In the genomic region with DNA sequence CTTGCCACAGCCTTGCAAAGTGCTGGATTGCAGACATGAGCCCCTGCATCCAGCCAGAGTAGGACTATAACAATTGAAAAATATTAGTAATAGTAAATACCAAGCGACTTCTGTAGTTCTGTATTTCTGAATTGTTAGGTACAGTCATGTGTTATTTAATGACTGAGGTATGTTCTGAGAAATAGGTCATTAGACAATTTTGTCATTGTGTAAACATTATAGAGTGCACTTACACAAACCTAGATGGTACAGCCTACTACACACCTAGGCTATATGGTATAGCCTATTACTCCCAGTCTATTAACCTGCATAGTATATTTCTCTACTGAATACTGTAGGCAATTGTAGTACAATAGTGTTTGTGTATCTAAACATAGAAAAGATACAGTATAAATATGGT, we compare ENCODE assay signal across 20 cellular contexts.
DNase-seq lines count a peak whose midpoint lies in the region; FAIRE-seq and TF ChIP-seq lines count a peak whose summit lies in the region.
"Had no signal": no experiment of that assay in that cellular context is flagged by ENCODE, and none has a peak within 500 bp of the region (broad histone marks: within the 10 kb centered on the region; RNA-seq: fewer than 3 reads in every experiment).

No MANE protein-coding gene starts in this region.

- H3K4me1 ChIP-seq in HEK293 (ENCODE audit: control insufficient read depth, insufficient read depth, low read length) = no peaks in the 10 kb centered on the region
- H3K4me1 ChIP-seq in CD8-positive, alpha-beta memory T cell (ENCODE audit: insufficient read depth, low read length) = no peaks in the 10 kb centered on the region

- peaks cover 0 to 1% (median 0%) of the 10 kb centered on the region in 3 donors for H3K4me1 Mint-ChIP-seq in CD8-positive, alpha-beta memory T cell
- no peaks in the 10 kb centered on the region for H3K4me1 Mint-ChIP-seq in activated CD4-positive, alpha-beta T cell treated with anti-CD3 and anti-CD28 coated beads, Interleukin-2, amount 10 ng/mL, durations not matched to agents 24 days and 14 days
- H3K4me1 Mint-ChIP-seq: B cell had no signal

- peak; percentile 35 for DNase-seq in DMS53 (lab: John Stamatoyannopoulos, UW)
- DNase-seq in DMS53 treated with DMSO at 0.1 percent for 48 hours (lab: John Stamatoyannopoulos, UW; ENCODE audit: unreplicated experiment) = no peak
- peak; percentile 65 for DNase-seq in bronchial epithelial cell (ENCODE audit: low read depth)
- no peak for DNase-seq in CD8-positive, alpha-beta memory T cell
- DNase-seq in activated CD4-positive, alpha-beta T cell treated with anti-CD3 and anti-CD28 coated beads, Interleukin-2, amount 10 ng/mL, durations not matched to agents 24 days and 14 days = no peak
- DNase-seq: CD4-positive, CD25-positive, alpha-beta regulatory T cell; CD8-positive, alpha-beta T cell; DMS 273 treated with DMSO at 0.1 percent for 48 hours; GF-D8; H9; HFFc6 had no signal

- no peak overlapping the region for H3K4me3 ChIP-seq in HEK293 (ENCODE audit: low read depth, low read length)
- no peak overlapping the region for H3K4me3 ChIP-seq in bronchial epithelial cell (ENCODE audit: low read depth, low read length)
- no peak overlapping the region for H3K4me3 ChIP-seq in CD8-positive, alpha-beta memory T cell (ENCODE audit: low read length)
- H3K4me3 ChIP-seq: BLaER1, GM23338 had no signal

- H3K36me3 ChIP-seq in HEK293 (ENCODE audit: control insufficient read depth in 2 of 2, insufficient read depth in 1 of 2, low read length in 2 of 2) (peaks cover 0 to 6% of the 10 kb centered on the region in 2 experiments; a peak in 1 of 3 replicates), bronchial epithelial cell (ENCODE audit: control insufficient read depth, insufficient read depth, low read length) (no peaks in the 10 kb centered on the region)
- H3K36me3 ChIP-seq in CD8-positive, alpha-beta memory T cell (ENCODE audit: insufficient read depth, low read length) = no peaks in the 10 kb centered on the region

- H3K27ac Mint-ChIP-seq in CD8-positive, alpha-beta memory T cell = no peak overlapping the region
- no peak overlapping the region for H3K27ac Mint-ChIP-seq in activated CD4-positive, alpha-beta T cell treated with anti-CD3 and anti-CD28 coated beads, Interleukin-2, amount 10 ng/mL, durations not matched to agents 24 days and 14 days
- H3K27ac Mint-ChIP-seq: B cell; CD8-positive, alpha-beta T cell; GM23338; HFFc6 had no signal

- no peaks in the 10 kb centered on the region for H3K9me3 ChIP-seq in HEK293 (ENCODE audit: control insufficient read depth, insufficient read depth, low read depth, low read length)
- no peaks in the 10 kb centered on the region for H3K9me3 ChIP-seq in CD8-positive, alpha-beta memory T cell (ENCODE audit: low read length)

- POLR2A ChIA-PET in HEK293 (lab: Yijun Ruan, JAX) = no interaction called here
- POLR2A ChIA-PET in CD8-positive, alpha-beta memory T cell (lab: Charles Lee) = no interaction called here

- intact Hi-C loops in activated CD4-positive, alpha-beta T cell treated with anti-CD3 and anti-CD28 coated beads, Interleukin-2, amount 10 ng/mL, durations not matched to agents 24 days and 14 days (cut with micrococcal nuclease) = no loop called here

- CTCF ChIA-PET in HEK293 (lab: Yijun Ruan, JAX) = no interaction called here
- CTCF ChIA-PET in CD8-positive, alpha-beta memory T cell (lab: Charles Lee) = no interaction called here

- H3K27me3 ChIP-seq in bronchial epithelial cell (ENCODE audit: control insufficient read depth, insufficient read depth, low read length) = no peaks in the 10 kb centered on the region
- H3K27me3 ChIP-seq in CD8-positive, alpha-beta memory T cell (ENCODE audit: insufficient read depth, low read length, poor library complexity, severe bottlenecking) = no peaks in the 10 kb centered on the region
- H3K27me3 ChIP-seq: BLaER1 had no signal

- H3K27ac ChIP-seq in HEK293 (ENCODE audit: extremely low read depth, low read depth, low read length) = no peak overlapping the region
- H3K27ac ChIP-seq in CD8-positive, alpha-beta memory T cell (ENCODE audit: low read depth, low read length) = no peak overlapping the region
- H3K27ac ChIP-seq: 22Rv1, BLaER1, C4-2B had no signal

- peaks cover 0 to 32% (median 10%) of the 10 kb centered on the region in 3 donors for H3K36me3 Mint-ChIP-seq in CD8-positive, alpha-beta memory T cell
- peaks cover 1% of the 10 kb centered on the region for H3K36me3 Mint-ChIP-seq in activated CD4-positive, alpha-beta T cell treated with anti-CD3 and anti-CD28 coated beads, Interleukin-2, amount 10 ng/mL, durations not matched to agents 24 days and 14 days (ENCODE audit: low read depth)

- no peak overlapping the region for H3K4me3 Mint-ChIP-seq in CD8-positive, alpha-beta memory T cell
- no peak overlapping the region for H3K4me3 Mint-ChIP-seq in activated CD4-positive, alpha-beta T cell treated with anti-CD3 and anti-CD28 coated beads, Interleukin-2, amount 10 ng/mL, durations not matched to agents 24 days and 14 days
- H3K4me3 Mint-ChIP-seq: B cell; CD4-positive, CD25-positive, alpha-beta regulatory T cell; CD8-positive, alpha-beta T cell; GM23338; H9; HFFc6 had no signal

- TF ChIP-seq CTCF in HEK293 (tag by site-specific recombination; IDR thresholded peaks at IDR 0.05) (no peak), bronchial epithelial cell (IDR thresholded peaks at IDR 0.05; ENCODE audit: insufficient read depth, low read length, severe bottlenecking) (no peak)

- H3K9me3 Mint-ChIP-seq in CD8-positive, alpha-beta memory T cell = no peaks in the 10 kb centered on the region
- H3K9me3 Mint-ChIP-seq in activated CD4-positive, alpha-beta T cell treated with anti-CD3 and anti-CD28 coated beads, Interleukin-2, amount 10 ng/mL, durations not matched to agents 24 days and 14 days = no peaks in the 10 kb centered on the region
- H3K9me3 Mint-ChIP-seq: CD4-positive, CD25-positive, alpha-beta regulatory T cell; CD8-positive, alpha-beta T cell; GM23338; H9; HFFc6 had no signal

- FAIRE-seq in bronchial epithelial cell (lab: Jason Lieb, UNC) = no peak
- FAIRE-seq: A204.1, GM12891, GM18507 had no signal

- peaks cover 0 to 2% of the 10 kb centered on the region in 2 donors for H3K27me3 Mint-ChIP-seq in CD8-positive, alpha-beta memory T cell
- no peaks in the 10 kb centered on the region for H3K27me3 Mint-ChIP-seq in activated CD4-positive, alpha-beta T cell treated with anti-CD3 and anti-CD28 coated beads, Interleukin-2, amount 10 ng/mL, durations not matched to agents 24 days and 14 days
- H3K27me3 Mint-ChIP-seq: B cell; CD4-positive, CD25-positive, alpha-beta regulatory T cell had no signal

TF ChIP-seq in HEK293, 187 proteins besides CTCF, POLR2A, EP300 and RAD21:
- TF ChIP-seq GLIS2 (tag by site-specific recombination; IDR thresholded peaks at IDR 0.05) (no peak), ZNF223 (tag by site-specific recombination; IDR thresholded peaks at IDR 0.05) (no peak)
- TF ChIP-seq, protein P1, sequence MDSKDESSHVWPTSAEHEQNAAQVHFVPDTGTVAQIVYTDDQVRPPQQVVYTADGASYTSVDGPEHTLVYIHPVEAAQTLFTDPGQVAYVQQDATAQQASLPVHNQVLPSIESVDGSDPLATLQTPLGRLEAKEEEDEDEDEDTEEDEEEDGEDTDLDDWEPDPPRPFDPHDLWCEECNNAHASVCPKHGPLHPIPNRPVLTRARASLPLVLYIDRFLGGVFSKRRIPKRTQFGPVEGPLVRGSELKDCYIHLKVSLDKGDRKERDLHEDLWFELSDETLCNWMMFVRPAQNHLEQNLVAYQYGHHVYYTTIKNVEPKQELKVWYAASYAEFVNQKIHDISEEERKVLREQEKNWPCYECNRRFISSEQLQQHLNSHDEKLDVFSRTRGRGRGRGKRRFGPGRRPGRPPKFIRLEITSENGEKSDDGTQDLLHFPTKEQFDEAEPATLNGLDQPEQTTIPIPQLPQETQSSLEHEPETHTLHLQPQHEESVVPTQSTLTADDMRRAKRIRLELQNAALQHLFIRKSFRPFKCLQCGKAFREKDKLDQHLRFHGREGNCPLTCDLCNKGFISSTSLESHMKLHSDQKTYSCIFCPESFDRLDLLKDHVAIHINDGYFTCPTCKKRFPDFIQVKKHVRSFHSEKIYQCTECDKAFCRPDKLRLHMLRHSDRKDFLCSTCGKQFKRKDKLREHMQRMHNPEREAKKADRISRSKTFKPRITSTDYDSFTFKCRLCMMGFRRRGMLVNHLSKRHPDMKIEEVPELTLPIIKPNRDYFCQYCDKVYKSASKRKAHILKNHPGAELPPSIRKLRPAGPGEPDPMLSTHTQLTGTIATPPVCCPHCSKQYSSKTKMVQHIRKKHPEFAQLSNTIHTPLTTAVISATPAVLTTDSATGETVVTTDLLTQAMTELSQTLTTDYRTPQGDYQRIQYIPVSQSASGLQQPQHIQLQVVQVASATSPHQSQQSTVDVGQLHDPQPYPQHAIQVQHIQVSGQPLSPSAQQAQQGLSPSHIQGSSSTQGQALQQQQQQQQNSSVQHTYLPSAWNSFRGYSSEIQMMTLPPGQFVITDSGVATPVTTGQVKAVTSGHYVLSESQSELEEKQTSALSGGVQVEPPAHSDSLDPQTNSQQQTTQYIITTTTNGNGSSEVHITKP (tag by site-specific recombination; IDR thresholded peaks at IDR 0.05) = peak; percentile 71

Comparison
In these comparisons a context has a peak if more than half of its experiments do, and no peak if none do; other contexts are left out.
1. DNase-seq: peak in DMS53 (single experiment) and bronchial epithelial cell (single experiment); none in DMS53 treated with DMSO at 0.1 percent for 48 hours (single experiment), CD8-positive, alpha-beta memory T cell (0 of 5) and activated CD4-positive, alpha-beta T cell treated with anti-CD3 and anti-CD28 coated beads, Interleukin-2, amount 10 ng/mL, durations not matched to agents 24 days and 14 days (single experiment).